8 cellular contexts compared by ENCODE assay signal in genomic region chr6:87155272-87155919, GRCh38. TPM values are rescaled to one million over a fixed set of nuclear protein-coding genes. Genes with fewer than 3 reads are reported as not detected.
DNase-seq lines count a peak whose midpoint lies in the region; ATAC-seq and TF ChIP-seq lines count a peak whose summit lies in the region.

Gene ZNF292, plus strand, starts transcription at chr6:87155565. Its CDS starts 27 bp downstream, at chr6:87155592.

- H3K27me3 ChIP-seq in thymus (ENCODE audit: control insufficient read depth, insufficient read depth) = no peaks in the 10 kb centered on the region

- H3K27me3 Mint-ChIP-seq in activated naive CD8-positive, alpha-beta T cell = no peaks in the 10 kb centered on the region
- peaks cover 18% of the 10 kb centered on the region for H3K27me3 Mint-ChIP-seq in glutamatergic neuron (ENCODE audit: unreplicated experiment)
- no peaks in the 10 kb centered on the region for H3K27me3 Mint-ChIP-seq in osteocyte (ENCODE audit: unreplicated experiment)

- H3K27ac Mint-ChIP-seq in activated naive CD8-positive, alpha-beta T cell = peak within 1 kb of the TSS; percentile 97
- peak within 1 kb of the TSS; percentile 100 for H3K27ac Mint-ChIP-seq in glutamatergic neuron (ENCODE audit: unreplicated experiment)
- H3K27ac Mint-ChIP-seq in osteocyte (ENCODE audit: unreplicated experiment) = peak within 1 kb of the TSS; percentile 98

- H3K9me3 Mint-ChIP-seq in activated naive CD8-positive, alpha-beta T cell (ENCODE audit: low read depth) = no peaks in the 10 kb centered on the region
- H3K9me3 Mint-ChIP-seq in glutamatergic neuron (ENCODE audit: unreplicated experiment) (peaks cover 20% of the 10 kb centered on the region), osteocyte (ENCODE audit: unreplicated experiment) (no peaks in the 10 kb centered on the region)

- H3K4me3 Mint-ChIP-seq in activated naive CD8-positive, alpha-beta T cell = peak within 1 kb of the TSS; percentile 98
- H3K4me3 Mint-ChIP-seq in glutamatergic neuron (ENCODE audit: unreplicated experiment) = peak within 1 kb of the TSS; percentile 93
- peak within 1 kb of the TSS; percentile 93 for H3K4me3 Mint-ChIP-seq in osteocyte (ENCODE audit: unreplicated experiment)

- DNase-seq in NCI-H1092 treated with DMSO at 0.1 percent for 48 hours (lab: John Stamatoyannopoulos, UW) (peak; percentile 94), SKM-1 treated with dmso at 0.1 percent for 144 hours (lab: John Stamatoyannopoulos, UW; ENCODE audit: unreplicated experiment) (peak; percentile 97), glutamatergic neuron (peak; percentile 97), osteocyte (ENCODE audit: extremely low spot score, unreplicated experiment) (peak; percentile 98)

- ATAC-seq in HG02610 (IDR thresholded peaks at IDR 0.05; ENCODE audit: unreplicated experiment) = peak; percentile 70

- H3K27ac ChIP-seq in thymus (ENCODE audit: low read depth) = peak within 1 kb of the TSS; percentile 97

- H3K4me1 Mint-ChIP-seq in activated naive CD8-positive, alpha-beta T cell (ENCODE audit: low read depth) = peaks cover 58% of the 10 kb centered on the region
- H3K4me1 Mint-ChIP-seq in glutamatergic neuron (ENCODE audit: low read depth, unreplicated experiment) (peaks cover 24% of the 10 kb centered on the region), osteocyte (ENCODE audit: unreplicated experiment) (peaks cover 44% of the 10 kb centered on the region)

- peaks cover 13% of the 10 kb centered on the region for H3K4me1 ChIP-seq in thymus (ENCODE audit: control insufficient read depth, insufficient read depth, low read length)

- no peaks in the 10 kb centered on the region for H3K9me3 ChIP-seq in thymus (ENCODE audit: control insufficient read depth)

- under 1% methylated on average over 69 of the region's 69 CpGs for WGBS in thymus

- H3K36me3 ChIP-seq in thymus (ENCODE audit: control insufficient read depth, insufficient read depth) = no peaks in the 10 kb centered on the region

- H3K4me3 ChIP-seq in GM08714 (ENCODE audit: low read length) = peak within 1 kb of the TSS; percentile 87
- peak within 1 kb of the TSS; percentile 63 for H3K4me3 ChIP-seq in thymus (ENCODE audit: low read length)

- TF ChIP-seq CTCF in glutamatergic neuron (IDR thresholded peaks at IDR 0.05; ENCODE audit: partially characterized antibody, unreplicated experiment) (no peak), osteocyte (IDR thresholded peaks at IDR 0.05) (no peak)

- peaks cover 6% of the 10 kb centered on the region for H3K36me3 Mint-ChIP-seq in activated naive CD8-positive, alpha-beta T cell
- H3K36me3 Mint-ChIP-seq in glutamatergic neuron (ENCODE audit: unreplicated experiment) = no peaks in the 10 kb centered on the region
- H3K36me3 Mint-ChIP-seq in osteocyte (ENCODE audit: unreplicated experiment) = peaks cover 2% of the 10 kb centered on the region

RNA-seq across cellular contexts. Expression of gene ZNF292, which starts in this region (rescaled TPM):
- total RNA-seq in glutamatergic neuron (ENCODE audit: unreplicated experiment) (89.9 TPM), osteocyte (37.2 and 38.8 TPM in 2 replicates)
- polyA plus RNA-seq in thymus = 10.9 TPM

Comparison
In these comparisons a context has a peak if more than half of its experiments do, and no peak if none do; other contexts are left out.
1. Peak in every context shown above with its lines: DNase-seq, ATAC-seq, H3K4me3 ChIP-seq and H3K27ac ChIP-seq.